ENCODE assay signal across 20 cellular contexts in genomic region chr18:4734903-4735302, GRCh38.
DNase-seq lines count a peak whose midpoint lies in the region; ATAC-seq, FAIRE-seq and TF ChIP-seq lines count a peak whose summit lies in the region.
"Had no signal": no experiment of that assay in that cellular context is flagged by ENCODE, and none has a peak within 500 bp of the region (broad histone marks: within the 10 kb centered on the region; RNA-seq: fewer than 3 reads in every experiment).

No MANE protein-coding gene starts in this region.

- no peak for TF ChIP-seq CTCF in OCI-LY7 (conservative IDR thresholded peaks at IDR 0.05; ENCODE audit: low read length)

- no TSS peak for BruUV-seq in OCI-LY7 (replicated peaks; lab: Mats Ljungman, UMichigan)

- CTCF ChIA-PET in OCI-LY7 (lab: Charles Lee; ENCODE audit: unreplicated experiment), result no interaction called here

- H3F3A ChIP-seq in GM23248 (ENCODE audit: insufficient read depth), result no peaks in the 10 kb centered on the region

- no peaks in the 10 kb centered on the region for H3K36me3 ChIP-seq in OCI-LY7 (ENCODE audit: insufficient read depth, low read length)
- H3K36me3 ChIP-seq in GM23248 (ENCODE audit: low read depth), result no peaks in the 10 kb centered on the region
- H3K36me3 ChIP-seq: BE2C had no signal

- in situ Hi-C loops in GM23248 (cut with MboI), result no loop called here

- H3K9me3 Mint-ChIP-seq in activated T-helper 1 cell treated with anti-CD3 and anti-CD28 coated beads, Interleukin-12 subunit alpha, Interleukin-12 subunit beta, Interleukin-2, Interleukin-4 antibody, amounts not matched to agents 30 ng/mL and 10 ng/mL and 1 ng/mL, durations not matched to agents 14 hours and 24 hours and 36 hours, result peaks cover 26% of the 10 kb centered on the region
- H3K9me3 Mint-ChIP-seq: H9 had no signal

- H3K9me2 ChIP-seq in OCI-LY7 (ENCODE audit: insufficient read depth, low read length), result no peaks in the 10 kb centered on the region
- H3K9me2 ChIP-seq in GM23248 (ENCODE audit: insufficient read depth), result no peaks in the 10 kb centered on the region

- H2AFZ ChIP-seq in OCI-LY7 (ENCODE audit: low read length) (0 out of 2 replicates have a peak overlapping the region, but pooled peaks have one; percentile 9), GM23248 (no peak overlapping the region)

- no peak overlapping the region for H3K27ac ChIP-seq in OCI-LY7 (ENCODE audit: low read depth, low read length, poor library complexity, severe bottlenecking)
- no peak overlapping the region for H3K27ac ChIP-seq in GM23248
- H3K27ac ChIP-seq: KMS-11 had no signal

- DNase-seq in Jurkat, Clone E6-1 (ENCODE audit: low read depth, low spot score), result peak; percentile 6
- DNase-seq in OCI-LY7 (ENCODE audit: low spot score), result peak; percentile 4
- no peak for DNase-seq in urothelium cell line (ENCODE audit: low spot score)
- no peak for DNase-seq in activated T-helper 1 cell treated with anti-CD3 and anti-CD28 coated beads, Interleukin-12 subunit alpha, Interleukin-12 subunit beta, Interleukin-2, Interleukin-4 antibody, amounts not matched to agents 30 ng/mL and 10 ng/mL and 1 ng/mL, durations not matched to agents 14 hours and 24 hours and 36 hours (ENCODE audit: low spot score)
- no peak for DNase-seq in HCEC 1CT
- no peak for DNase-seq in GM23248
- no peak for DNase-seq in NCI-H2171 treated with DMSO at 0.1 percent for 48 hours (lab: John Stamatoyannopoulos, UW)
- DNase-seq: ACHN; BE2C; C1 segment of cervical spinal cord; Caco-2; CD4-positive, CD25-positive, alpha-beta regulatory T cell; CD8-positive, alpha-beta memory T cell; GDM1; GOT3; H9 had no signal

- intact Hi-C loops in OCI-LY7 (cut with micrococcal nuclease; ENCODE audit: unreplicated experiment), result no loop called here
- intact Hi-C loops in activated T-helper 1 cell treated with anti-CD3 and anti-CD28 coated beads, Interleukin-12 subunit alpha, Interleukin-12 subunit beta, Interleukin-2, Interleukin-4 antibody, amounts not matched to agents 30 ng/mL and 10 ng/mL and 1 ng/mL, durations not matched to agents 14 hours and 24 hours and 36 hours (cut with micrococcal nuclease), result no loop called here

- peak; percentile 35 for FAIRE-seq in urothelium cell line (lab: Jason Lieb, UNC)
- FAIRE-seq: A204.1, D721Med had no signal

- H3K27me3 ChIP-seq in GM23248 (replicated peaks; ENCODE audit: insufficient read depth), result no peaks in the 10 kb centered on the region
- H3K27me3 ChIP-seq: BE2C had no signal

- no peaks in the 10 kb centered on the region for H3K36me3 Mint-ChIP-seq in activated T-helper 1 cell treated with anti-CD3 and anti-CD28 coated beads, Interleukin-12 subunit alpha, Interleukin-12 subunit beta, Interleukin-2, Interleukin-4 antibody, amounts not matched to agents 30 ng/mL and 10 ng/mL and 1 ng/mL, durations not matched to agents 14 hours and 24 hours and 36 hours (ENCODE audit: low read depth)
- H3K36me3 Mint-ChIP-seq: CD4-positive, CD25-positive, alpha-beta regulatory T cell; CD8-positive, alpha-beta memory T cell had no signal

- no peak overlapping the region for H3K4me3 ChIP-seq in Jurkat, Clone E6-1 (ENCODE audit: low read length)
- H3K4me3 ChIP-seq in OCI-LY7 (ENCODE audit: low read depth, low read length, poor library complexity, severe bottlenecking), result no peak overlapping the region
- no peak overlapping the region for H3K4me3 ChIP-seq in GM23248

- H3K4me3 Mint-ChIP-seq in activated T-helper 1 cell treated with anti-CD3 and anti-CD28 coated beads, Interleukin-12 subunit alpha, Interleukin-12 subunit beta, Interleukin-2, Interleukin-4 antibody, amounts not matched to agents 30 ng/mL and 10 ng/mL and 1 ng/mL, durations not matched to agents 14 hours and 24 hours and 36 hours, result no peak overlapping the region
- H3K4me3 Mint-ChIP-seq: CD4-positive, CD25-positive, alpha-beta regulatory T cell; H9 had no signal

- H4K20me1 ChIP-seq in OCI-LY7 (ENCODE audit: insufficient read depth, low read length) (no peaks in the 10 kb centered on the region), GM23248 (ENCODE audit: insufficient read depth) (no peaks in the 10 kb centered on the region)

- H3K4me1 ChIP-seq in OCI-LY7 (ENCODE audit: insufficient read depth, low read length, poor library complexity, severe bottlenecking), result no peaks in the 10 kb centered on the region
- H3K4me1 ChIP-seq in GM23248 (ENCODE audit: insufficient read depth), result no peaks in the 10 kb centered on the region
- H3K4me1 ChIP-seq: BE2C, Caco-2 had no signal

- H3K27me3 Mint-ChIP-seq in activated T-helper 1 cell treated with anti-CD3 and anti-CD28 coated beads, Interleukin-12 subunit alpha, Interleukin-12 subunit beta, Interleukin-2, Interleukin-4 antibody, amounts not matched to agents 30 ng/mL and 10 ng/mL and 1 ng/mL, durations not matched to agents 14 hours and 24 hours and 36 hours (ENCODE audit: insufficient read depth), result no peaks in the 10 kb centered on the region
- H3K27me3 Mint-ChIP-seq: CD4-positive, CD25-positive, alpha-beta regulatory T cell; CD8-positive, alpha-beta memory T cell had no signal

- ATAC-seq in GM18867 (IDR thresholded peaks at IDR 0.05; ENCODE audit: unreplicated experiment), result peak; percentile 64

- WGBS in GM23248 (ENCODE audit: low coverage in 1 of 2, low lambda C conversion rate in 2 of 2, missing lambda C conversion rate in 2 of 2), 2 experiments, result 0% methylated on average over 1 of the region's 1 CpG

- H3K9ac ChIP-seq in GM23248, result no peak overlapping the region
- H3K9ac ChIP-seq: KMS-11 had no signal

- H3K9me3 ChIP-seq in OCI-LY7 (ENCODE audit: low read length) (peaks cover 7% of the 10 kb centered on the region; the same call in 1 of the 2 replicates), GM23248 (ENCODE audit: low read depth) (no peaks in the 10 kb centered on the region)
- H3K9me3 ChIP-seq: BE2C, Caco-2 had no signal

- no peak overlapping the region for H3K27ac Mint-ChIP-seq in activated T-helper 1 cell treated with anti-CD3 and anti-CD28 coated beads, Interleukin-12 subunit alpha, Interleukin-12 subunit beta, Interleukin-2, Interleukin-4 antibody, amounts not matched to agents 30 ng/mL and 10 ng/mL and 1 ng/mL, durations not matched to agents 14 hours and 24 hours and 36 hours
- H3K27ac Mint-ChIP-seq: CD4-positive, CD25-positive, alpha-beta regulatory T cell; CD8-positive, alpha-beta memory T cell had no signal

- no peaks in the 10 kb centered on the region for H3K4me1 Mint-ChIP-seq in activated T-helper 1 cell treated with anti-CD3 and anti-CD28 coated beads, Interleukin-12 subunit alpha, Interleukin-12 subunit beta, Interleukin-2, Interleukin-4 antibody, amounts not matched to agents 30 ng/mL and 10 ng/mL and 1 ng/mL, durations not matched to agents 14 hours and 24 hours and 36 hours (ENCODE audit: low read depth)
- H3K4me1 Mint-ChIP-seq: CD4-positive, CD25-positive, alpha-beta regulatory T cell; CD8-positive, alpha-beta memory T cell had no signal

- no peaks in the 10 kb centered on the region for H3K79me2 ChIP-seq in OCI-LY7 (ENCODE audit: insufficient read depth, low read depth, low read length)
- H3K79me2 ChIP-seq in GM23248 (ENCODE audit: insufficient read depth), result no peaks in the 10 kb centered on the region

- H3K4me2 ChIP-seq in OCI-LY7 (ENCODE audit: low read length) (no peak overlapping the region), GM23248 (ENCODE audit: unreplicated experiment) (no peak overlapping the region)
- H3K4me2 ChIP-seq: KMS-11 had no signal

- POLR2A ChIA-PET in OCI-LY7 (lab: Charles Lee), result interaction anchor here (1.5 kb wide), 2 partner anchors 11 to 20 kb away, joined by 3 to 4 read pairs; no protein-coding TSS in a partner anchor

Comparison
In these comparisons a context has a peak if more than half of its experiments do, and no peak if none do; other contexts are left out.
1. DNase-seq: peak in Jurkat, Clone E6-1 (single experiment) and OCI-LY7 (single experiment); none in urothelium cell line (single experiment), activated T-helper 1 cell treated with anti-CD3 and anti-CD28 coated beads, Interleukin-12 subunit alpha, Interleukin-12 subunit beta, Interleukin-2, Interleukin-4 antibody, amounts not matched to agents 30 ng/mL and 10 ng/mL and 1 ng/mL, durations not matched to agents 14 hours and 24 hours and 36 hours (single experiment), HCEC 1CT (single experiment), GM23248 (single experiment) and NCI-H2171 treated with DMSO at 0.1 percent for 48 hours (single experiment).